In the genomic region with DNA sequence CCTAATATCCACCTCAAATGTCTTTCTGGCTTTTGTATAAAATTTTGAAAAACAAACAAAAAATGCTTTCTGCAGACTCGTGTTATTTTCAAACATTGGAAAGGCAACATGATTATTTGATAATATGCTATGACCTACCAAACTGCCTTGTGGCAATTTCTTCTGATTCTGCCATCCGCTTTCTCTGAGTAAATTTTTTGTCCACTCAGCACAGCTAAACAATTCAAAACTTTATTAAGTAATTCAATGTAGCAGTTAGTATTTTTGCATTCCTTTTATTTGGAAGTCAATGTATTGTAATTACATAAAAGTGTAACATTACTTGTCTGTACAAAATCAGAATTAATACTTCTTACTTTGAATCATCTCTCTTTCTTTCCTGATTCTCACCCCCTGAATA, we compare ENCODE assay signal across 6 cellular contexts.
"Had no signal": no experiment of that assay in that cellular context is flagged by ENCODE, and none has a peak within 500 bp of the region (broad histone marks: within the 10 kb centered on the region; RNA-seq: fewer than 3 reads in every experiment).

No MANE protein-coding gene starts in this region.

- FAIRE-seq: HTR-8/SVneo had no signal

- H3K27ac Mint-ChIP-seq: IgD-negative memory B cell had no signal

- H3K27ac ChIP-seq: HL-60 had no signal

- H3K4me1 Mint-ChIP-seq: IgD-negative memory B cell had no signal

- H3K27me3 Mint-ChIP-seq: IgD-negative memory B cell had no signal

- H3K4me3 Mint-ChIP-seq: IgD-negative memory B cell had no signal

- DNase-seq: IMR-90, KBM-7, KG1 had no signal

- H3K36me3 Mint-ChIP-seq: IgD-negative memory B cell had no signal
